In genomic region chr22:36077261-36077660, GRCh38 we compare ENCODE assay signal across 1 cellular context.
TF ChIP-seq lines count a peak whose summit lies in the region.

No MANE protein-coding gene starts in this region.

TF ChIP-seq in liver, 16 proteins besides CTCF, POLR2A, EP300 and RAD21 (continued from another document):
- no peak for TF ChIP-seq REST (IDR thresholded peaks at IDR 0.05)
- TF ChIP-seq SP1 (IDR thresholded peaks at IDR 0.05) = peak; percentile 13
- TF ChIP-seq ZBTB33 (IDR thresholded peaks at IDR 0.05) = no peak
